9 cellular contexts compared by ENCODE assay signal in genomic region chr20:50339196-50339901, GRCh38.
DNase-seq lines count a peak whose midpoint lies in the region; TF ChIP-seq lines count a peak whose summit lies in the region.
"Had no signal": no experiment of that assay in that cellular context is flagged by ENCODE, and none has a peak within 500 bp of the region (broad histone marks: within the 10 kb centered on the region; RNA-seq: fewer than 3 reads in every experiment).

No MANE protein-coding gene starts in this region.

- no CpG with 5 or more reads among the region's 6 CpGs for WGBS in neuronal stem cell (ENCODE audit: extremely low coverage in 2 of 2, insufficient read length in 2 of 2, insufficient replicate concordance in 1 of 2), 2 donors

- H3K36me3 ChIP-seq in BLaER1 treated with 17β-estradiol and CSF1 and Interleukin-3, amounts not matched to agents 10 nM and 100 nM, result no peaks in the 10 kb centered on the region
- H3K36me3 ChIP-seq in Loucy (ENCODE audit: insufficient read depth, low read length) (no peaks in the 10 kb centered on the region), neuronal stem cell (replicated peaks in 1 of 2; ENCODE audit: control insufficient read depth in 2 of 2, insufficient read depth in 2 of 2, low read length in 2 of 2) (no peaks in the 10 kb centered on the region)

- H2BK120ac ChIP-seq in neuronal stem cell (ENCODE audit: low read depth, low read length), result no peak overlapping the region

- H3K4me2 ChIP-seq in BLaER1 treated with 17β-estradiol and CSF1 and Interleukin-3, amounts not matched to agents 10 nM and 100 nM, result peak overlapping the region; percentile 74 to 99 (median 95)
- H3K4me2 ChIP-seq in Loucy (ENCODE audit: low read depth, low read length, poor library complexity, severe bottlenecking), result peak overlapping the region; percentile 81
- H3K4me2 ChIP-seq in neuronal stem cell (ENCODE audit: insufficient read depth, low read length, poor library complexity, severe bottlenecking), result no peak overlapping the region

- H3K4ac ChIP-seq in neuronal stem cell (ENCODE audit: low read length), result no peak overlapping the region

- H3K4me1 ChIP-seq in BLaER1 treated with 17β-estradiol and CSF1 and Interleukin-3, amounts not matched to agents 10 nM and 100 nM, result peaks cover 70 to 100% (median 91%) of the 10 kb centered on the region in 10 experiments
- H3K4me1 ChIP-seq in Loucy (ENCODE audit: insufficient read depth, low read length, poor library complexity, severe bottlenecking), result peaks cover 27% of the 10 kb centered on the region
- H3K4me1 ChIP-seq in neuronal stem cell (ENCODE audit: control insufficient read depth in 2 of 2, insufficient read depth in 1 of 2, low read depth in 1 of 2, low read length in 2 of 2), result peaks cover 0 to 2% of the 10 kb centered on the region in 2 donors

- H3K9ac ChIP-seq in BLaER1 treated with 17β-estradiol and CSF1 and Interleukin-3, amounts not matched to agents 10 nM and 100 nM, result peak overlapping the region; percentile 43 to 74 (median 65); a peak in 21 of 22 replicates
- H3K9ac ChIP-seq in Loucy (ENCODE audit: low read depth, low read length, poor library complexity, severe bottlenecking), result peak overlapping the region; percentile 58
- H3K9ac ChIP-seq in neuronal stem cell (ENCODE audit: low read depth, low read length, poor library complexity), result no peak overlapping the region

- H2BK5ac ChIP-seq in neuronal stem cell (ENCODE audit: low read length), result no peak overlapping the region

- H2AFZ ChIP-seq in Loucy (ENCODE audit: low read length) (no peak overlapping the region), neuronal stem cell (ENCODE audit: low read length) (peak overlapping the region; percentile 19)

- TF ChIP-seq CTCF in Loucy (conservative IDR thresholded peaks at IDR 0.05; ENCODE audit: low read length) (no peak), coronary artery (IDR thresholded peaks at IDR 0.05) (no peak)

- DNase-seq in coronary artery (ENCODE audit: low spot score) (no peak), neuronal stem cell (ENCODE audit: low spot score) (no peak), NCI-H82 treated with DMSO at 0.1 percent for 48 hours (lab: John Stamatoyannopoulos, UW; ENCODE audit: unreplicated experiment) (no peak), LoVo (ENCODE audit: low spot score) (no peak), NCI-H1694 treated with DMSO at 0.1 percent for 48 hours (lab: John Stamatoyannopoulos, UW) (no peak), GDM1 (lab: John Stamatoyannopoulos, UW) (no peak)
- DNase-seq: nephron progenitor cell had no signal

- H2BK15ac ChIP-seq in neuronal stem cell (ENCODE audit: low read length), result no peak overlapping the region

- no peak overlapping the region for H4K8ac ChIP-seq in neuronal stem cell (ENCODE audit: low read depth, low read length)

- H4K20me1 ChIP-seq in BLaER1 treated with 17β-estradiol and CSF1 and Interleukin-3, amounts not matched to agents 10 nM and 100 nM, result peaks cover 0 to 43% (median 0%) of the 10 kb centered on the region in 11 experiments; a peak in 5 of 22 replicates
- H4K20me1 ChIP-seq in Loucy (ENCODE audit: insufficient read depth, low read length, poor library complexity, severe bottlenecking), result no peaks in the 10 kb centered on the region

- no peak overlapping the region for H3K14ac ChIP-seq in neuronal stem cell (ENCODE audit: low read length)

- no peaks in the 10 kb centered on the region for H3K79me1 ChIP-seq in neuronal stem cell (ENCODE audit: low read depth, low read length)

- H3K23ac ChIP-seq in neuronal stem cell (ENCODE audit: low read depth, low read length, poor library complexity), result no peak overlapping the region

- H3K9me2 ChIP-seq in Loucy (replicated peaks; ENCODE audit: low read depth, low read length), result no peaks in the 10 kb centered on the region

- H3F3A ChIP-seq in Loucy (ENCODE audit: low read depth), result peaks cover 8% of the 10 kb centered on the region; the same call in 1 of the 2 replicates

- H3K27me3 ChIP-seq in BLaER1 treated with 17β-estradiol and CSF1 and Interleukin-3, amounts not matched to agents 10 nM and 100 nM, result peaks cover 33 to 62% (median 47%) of the 10 kb centered on the region in 11 experiments
- H3K27me3 ChIP-seq in Loucy (ENCODE audit: insufficient read depth, low read length, poor library complexity, severe bottlenecking) (no peaks in the 10 kb centered on the region), neuronal stem cell (ENCODE audit: control insufficient read depth in 3 of 3, insufficient read depth in 3 of 3, low read depth in 1 of 3, low read length in 3 of 3) (peaks cover 0 to 28% (median 0%) of the 10 kb centered on the region in 3 experiments)

- H2BK12ac ChIP-seq in neuronal stem cell (ENCODE audit: low read length), result no peak overlapping the region

- peak overlapping the region in 8 of 10 experiments; percentile 2 to 47 (median 36); a peak in 12 of 20 replicates for H3K4me3 ChIP-seq in BLaER1 treated with 17β-estradiol and CSF1 and Interleukin-3, amounts not matched to agents 10 nM and 100 nM
- H3K4me3 ChIP-seq in Loucy (ENCODE audit: low read length, poor library complexity, severe bottlenecking) (peak overlapping the region; percentile 61), coronary artery (no peak overlapping the region), neuronal stem cell (ENCODE audit: low read length in 2 of 2) (no peak overlapping the region)

- no peak overlapping the region for H2AK5ac ChIP-seq in neuronal stem cell (ENCODE audit: low read depth, low read length)

- H3K18ac ChIP-seq in neuronal stem cell (ENCODE audit: low read length), result peak overlapping the region; percentile 6

- H3K9me3 ChIP-seq in BLaER1 treated with 17β-estradiol and CSF1 and Interleukin-3, amounts not matched to agents 10 nM and 100 nM (replicated peaks in 1 of 11), result no peaks in the 10 kb centered on the region
- H3K9me3 ChIP-seq in Loucy (ENCODE audit: insufficient read depth, low read depth, low read length) (no peaks in the 10 kb centered on the region), neuronal stem cell (replicated peaks in 1 of 2; ENCODE audit: control insufficient read depth in 2 of 2, insufficient read depth in 1 of 2, low read depth in 1 of 2, low read length in 2 of 2) (no peaks in the 10 kb centered on the region)

- no peak overlapping the region for H4K91ac ChIP-seq in neuronal stem cell (ENCODE audit: low read depth, low read length, poor library complexity)

- H3K79me2 ChIP-seq in Loucy (ENCODE audit: insufficient read depth, low read length), result no peaks in the 10 kb centered on the region

- H3K27ac ChIP-seq in BLaER1 treated with 17β-estradiol and CSF1 and Interleukin-3, amounts not matched to agents 10 nM and 100 nM, result peak overlapping the region; percentile 26 to 82 (median 70); a peak in 21 of 22 replicates
- H3K27ac ChIP-seq in coronary artery (peak overlapping the region; percentile 30 to 63), neuronal stem cell (replicated peaks; ENCODE audit: low read length) (peak overlapping the region; percentile 30)

Comparison
In these comparisons a context has a peak if more than half of its experiments do, and no peak if none do; other contexts are left out.
1. H3K4me3 ChIP-seq: peak in BLaER1 treated with 17β-estradiol and CSF1 and Interleukin-3, amounts not matched to agents 10 nM and 100 nM (8 of 10) and Loucy (single experiment); none in coronary artery (single experiment) and neuronal stem cell (0 of 2).
2. Peak in every context shown above with its lines, with median percentiles within 50 percentile points of each other: H3K27ac ChIP-seq.